ENCODE assay signal across 1 cellular context in genomic region chr2:11784747-11785610, GRCh38.
TF ChIP-seq lines count a peak whose summit lies in the region.

No MANE protein-coding gene starts in this region.

TF ChIP-seq in H1, 55 proteins besides CTCF, POLR2A, EP300 and RAD21 (continued from another document):
- TF ChIP-seq ATF2 (IDR thresholded peaks at IDR 0.05; ENCODE audit: low read length) (no peak), KDM4A (IDR thresholded peaks at IDR 0.05; ENCODE audit: low read depth, low read length, severe bottlenecking) (peak; percentile 98), CBX5 (IDR thresholded peaks at IDR 0.05; ENCODE audit: low read depth, low read length) (no peak), E2F6 (IDR thresholded peaks at IDR 0.05) (peak; percentile 64)
